ENCODE assay signal across 33 cellular contexts in genomic region chr6:34194770-34195169, GRCh38. TPM values are rescaled to one million over a fixed set of nuclear protein-coding genes. Genes with fewer than 3 reads are reported as not detected.
A peak's percentile ranks its signal among the peaks of the same experiment; 100 is the strongest.
DNase-seq lines count a peak whose midpoint lies in the region; ATAC-seq, FAIRE-seq and TF ChIP-seq lines count a peak whose summit lies in the region.
"Had no signal": no experiment of that assay in that cellular context is flagged by ENCODE, and none has a peak within 500 bp of the region (broad histone marks: within the 10 kb centered on the region; RNA-seq: fewer than 3 reads in every experiment).

No MANE protein-coding gene starts in this region.

- peaks cover 15% of the 10 kb centered on the region for H3K27me3 Mint-ChIP-seq in Calu3 (ENCODE audit: unreplicated experiment)
- H3K27me3 Mint-ChIP-seq: naive B cell had no signal

- H3K4me3 Mint-ChIP-seq in Calu3 (ENCODE audit: low read depth, unreplicated experiment): no peak overlapping the region
- H3K4me3 Mint-ChIP-seq: activated naive CD4-positive, alpha-beta T cell treated with anti-CD3 and anti-CD28 coated beads, Interleukin-2, amount 10 ng/mL, durations not matched to agents 7 days and 5 days; activated T-helper 1 cell treated with anti-CD3 and anti-CD28 coated beads, Interleukin-12 subunit alpha, Interleukin-12 subunit beta, Interleukin-2, Interleukin-4 antibody, amounts not matched to agents 30 ng/mL and 10 ng/mL and 1 ng/mL, durations not matched to agents 14 hours and 24 hours and 36 hours had no signal

- no TSS peak for BruUV-seq in Calu3 (replicated peaks; lab: Mats Ljungman, UMichigan)

- peaks cover 0 to 8% of the 10 kb centered on the region in 2 donors for H3K4me1 ChIP-seq in kidney (ENCODE audit: control insufficient read depth in 1 of 2, insufficient read depth in 1 of 2, low read depth in 1 of 2, low read length in 2 of 2)

- FAIRE-seq in kidney (lab: Jason Lieb, UNC): no peak
- no peak for FAIRE-seq in GM12891 (lab: Jason Lieb, UNC)
- FAIRE-seq: bronchial epithelial cell, G401.6, K562, small intestine had no signal

- H3K27ac Mint-ChIP-seq in Calu3 (ENCODE audit: unreplicated experiment): no peak overlapping the region
- H3K27ac Mint-ChIP-seq: activated naive CD4-positive, alpha-beta T cell treated with anti-CD3 and anti-CD28 coated beads, Interleukin-2, amount 10 ng/mL, durations not matched to agents 7 days and 5 days; activated T-helper 1 cell treated with anti-CD3 and anti-CD28 coated beads, Interleukin-12 subunit alpha, Interleukin-12 subunit beta, Interleukin-2, Interleukin-4 antibody, amounts not matched to agents 30 ng/mL and 10 ng/mL and 1 ng/mL, durations not matched to agents 14 hours and 24 hours and 36 hours; T-helper 2 cell treated with Interferon-gamma antibody and Interleukin-4, amounts not matched to agents 5 μg/mL and 100 μg/mL, for 36 hours had no signal

- no peaks in the 10 kb centered on the region for H3K36me3 ChIP-seq in kidney (ENCODE audit: control insufficient read depth in 1 of 2, insufficient read depth in 2 of 2, low read length in 2 of 2)
- H3K36me3 ChIP-seq: BLaER1 treated with 17β-estradiol and CSF1 and Interleukin-3, amounts not matched to agents 10 nM and 100 nM; gastrocnemius medialis; tibial nerve had no signal

- DNase-seq in Calu3 (no peak), NB4 (ENCODE audit: low read depth) (no peak), cardiac fibroblast (ENCODE audit: low read depth in 2 of 2) (no peak), kidney (peak; percentile 22), GM12891 (ENCODE audit: insufficient read length, low spot score) (no peak)
- DNase-seq in activated T-cell treated with anti-CD3 and anti-CD28 coated beads, Interleukin-2, amount 50 U/mL, for 48 hours: no peak
- DNase-seq: ACHN; activated CD4-positive, alpha-beta T cell treated with anti-CD3 and anti-CD28 coated beads, Interleukin-2, amount 50 U/mL, for 4 hours; activated CD4-positive, CD25-positive, alpha-beta regulatory T cell; activated naive CD4-positive, alpha-beta T cell treated with anti-CD3 and anti-CD28 coated beads, Interleukin-2, amount 10 ng/mL, durations not matched to agents 7 days and 5 days; DMS53; effector memory CD4-positive, alpha-beta T cell; gastrocnemius medialis; HCEC 1CT; hypothalamus; left ventricle myocardium superior; naive B cell; NCI-H1436; NCI-H2081 treated with DMSO at 0.1 percent for 48 hours; nucleus accumbens; small intestine had no signal

- no peaks in the 10 kb centered on the region for H3K9me3 Mint-ChIP-seq in Calu3 (ENCODE audit: low read depth, unreplicated experiment)
- H3K9me3 Mint-ChIP-seq: activated naive CD4-positive, alpha-beta T cell treated with anti-CD3 and anti-CD28 coated beads, Interleukin-2, amount 10 ng/mL, durations not matched to agents 7 days and 5 days; activated T-helper 1 cell treated with anti-CD3 and anti-CD28 coated beads, Interleukin-12 subunit alpha, Interleukin-12 subunit beta, Interleukin-2, Interleukin-4 antibody, amounts not matched to agents 30 ng/mL and 10 ng/mL and 1 ng/mL, durations not matched to agents 14 hours and 24 hours and 36 hours; naive B cell; T-helper 2 cell treated with Interferon-gamma antibody and Interleukin-4, amounts not matched to agents 5 μg/mL and 100 μg/mL, for 36 hours had no signal

- no peak overlapping the region for H3K27ac ChIP-seq in kidney (ENCODE audit: low read depth in 2 of 2, low read length in 2 of 2)
- H3K27ac ChIP-seq: BLaER1 treated with 17β-estradiol and CSF1 and Interleukin-3, amounts not matched to agents 10 nM and 100 nM; coronary artery; gastrocnemius medialis; tibial nerve had no signal

- peaks cover 18% of the 10 kb centered on the region for H3K4me1 Mint-ChIP-seq in Calu3 (ENCODE audit: low read depth, unreplicated experiment)

- H3K4me3 ChIP-seq in NB4 (ENCODE audit: low read depth, low read length): no peak overlapping the region
- H3K4me3 ChIP-seq in cardiac fibroblast (replicated peaks in 1 of 2; ENCODE audit: low read depth in 2 of 2, low read length in 2 of 2): no peak overlapping the region
- H3K4me3 ChIP-seq in kidney (ENCODE audit: low read length in 2 of 2): no peak overlapping the region
- H3K4me3 ChIP-seq: BLaER1 treated with 17β-estradiol and CSF1 and Interleukin-3, amounts not matched to agents 10 nM and 100 nM; coronary artery; gastrocnemius medialis; K562; tibial nerve had no signal

- H3K36me3 Mint-ChIP-seq in Calu3 (ENCODE audit: insufficient read depth, unreplicated experiment): peaks cover 8% of the 10 kb centered on the region
- H3K36me3 Mint-ChIP-seq: activated naive CD4-positive, alpha-beta T cell treated with anti-CD3 and anti-CD28 coated beads, Interleukin-2, amount 10 ng/mL, durations not matched to agents 7 days and 5 days; naive B cell had no signal

- TF ChIP-seq CTCF in Calu3 (IDR thresholded peaks at IDR 0.05; ENCODE audit: unreplicated experiment): peak; percentile 19
- TF ChIP-seq CTCF in NB4 (IDR thresholded peaks at IDR 0.05; ENCODE audit: low read depth, low read length): peak; percentile 15
- peak; percentile 18 for TF ChIP-seq CTCF in cardiac fibroblast (IDR thresholded peaks at IDR 0.05; ENCODE audit: low read depth, low read length)
- TF ChIP-seq CTCF in kidney (IDR thresholded peaks at IDR 0.05; ENCODE audit: borderline replicate concordance, extremely low read depth, insufficient read depth): no peak

- CTCF ChIA-PET in Calu3 (lab: Charles Lee): interaction anchor here (0.5 to 1.8 kb wide), 2 partner anchors 29 to 239 kb away, joined by 3 to 7 read pairs; no protein-coding TSS in a partner anchor

- intact Hi-C loops in Calu3 (cut with micrococcal nuclease; ENCODE audit: unreplicated experiment) (loop anchor here (5.0 kb wide), 1 partner anchor 198 kb away; the partner anchor contains the start of gene NUDT3), kidney (cut with DNase I) (loop anchor here (10.0 kb wide), 1 partner anchor 410 kb away; no protein-coding TSS in a partner anchor)

- TF ChIP-seq POLR2A in NB4 (IDR thresholded peaks at IDR 0.05; ENCODE audit: extremely low read depth, insufficient read length): no peak
- TF ChIP-seq POLR2A in GM12891 (IDR thresholded peaks at IDR 0.05; ENCODE audit: low read depth, low read length): no peak

- no peak for ATAC-seq in HG03442 (IDR thresholded peaks at IDR 0.05; ENCODE audit: unreplicated experiment)
- ATAC-seq: gastrocnemius medialis, left ventricle myocardium superior had no signal

- H3K9ac ChIP-seq in kidney (ENCODE audit: low read length in 2 of 2): no peak overlapping the region

- no peaks in the 10 kb centered on the region for H3K9me3 ChIP-seq in kidney (ENCODE audit: control insufficient read depth in 1 of 2, low read length in 2 of 2)
- H3K9me3 ChIP-seq: BLaER1 treated with 17β-estradiol and CSF1 and Interleukin-3, amounts not matched to agents 10 nM and 100 nM; gastrocnemius medialis; tibial nerve had no signal

TF ChIP-seq in GM12891, 5 proteins besides CTCF, POLR2A, EP300 and RAD21:
- TF ChIP-seq POLR2AphosphoS5 (IDR thresholded peaks at IDR 0.05; ENCODE audit: low read depth, low read length) (no peak), POU2F2 (IDR thresholded peaks at IDR 0.05; ENCODE audit: low read depth, low read length) (no peak), TAF1 (IDR thresholded peaks at IDR 0.05; ENCODE audit: low read depth, low read length) (no peak), PAX5 (IDR thresholded peaks at IDR 0.05; ENCODE audit: insufficient read depth, low read length, severe bottlenecking) (no peak), SPI1 (IDR thresholded peaks at IDR 0.05; ENCODE audit: low read depth, low read length) (no peak)

RNA-seq across cellular contexts. Expression of gene HMGA1, which starts 41.9 kb away (rescaled TPM):
- 1,138 and 1,378 TPM in 2 replicates for total RNA-seq in Calu3 (2022)
- total RNA-seq in kidney: 46.5 TPM
- polyA plus RNA-seq in kidney (ENCODE audit: insufficient read depth, low read depth, low replicate concordance): 27.1 TPM
- 367 TPM for polyA plus RNA-seq in GM12891 (2012; ENCODE audit: low read depth, missing spikeins)

RNA-seq across cellular contexts. Expression of gene GRM4, which starts 48.9 kb away (rescaled TPM):
- total RNA-seq in Calu3 (2022) (not detected in 2 replicates), kidney (not detected)
- polyA plus RNA-seq in kidney (ENCODE audit: insufficient read depth, low read depth, low replicate concordance): not detected
- polyA plus RNA-seq in GM12891 (2012; ENCODE audit: low read depth, missing spikeins): 0.09 TPM
- total RNA-seq: activated T-helper 1 cell treated with anti-CD3 and anti-CD28 coated beads, Interleukin-12 subunit alpha, Interleukin-12 subunit beta, Interleukin-2, Interleukin-4 antibody, amounts not matched to agents 30 ng/mL and 10 ng/mL and 1 ng/mL, durations not matched to agents 14 hours and 24 hours and 36 hours; bronchial epithelial cell; HT-29; left ventricle myocardium superior; MCF 10A; mesenteric fat pad; tibial nerve had no signal
- polyA plus RNA-seq: K562 had no signal

RNA-seq across cellular contexts. Expression of gene SMIM29, which starts 54.0 kb away (rescaled TPM):
- total RNA-seq in Calu3 (2022): 59.2 and 68.6 TPM in 2 replicates
- 22.6 TPM for total RNA-seq in kidney
- 53.5 TPM for polyA plus RNA-seq in kidney (ENCODE audit: insufficient read depth, low read depth, low replicate concordance)
- polyA plus RNA-seq in GM12891 (2012; ENCODE audit: low read depth, missing spikeins): 14.2 TPM

Comparison
In these comparisons a context has a peak if more than half of its experiments do, and no peak if none do; other contexts are left out.
1. RNA of gene HMGA1, which starts 41.9 kb away (total RNA-seq): 1,138 to 1,378 TPM in Calu3; 46.5 TPM in kidney (single experiment); every median in the first group is over 10 times any median in the second.